18 cellular contexts compared by ENCODE assay signal in genomic region chr14:101032433-101032832, GRCh38.
DNase-seq lines count a peak whose midpoint lies in the region; ATAC-seq, FAIRE-seq and TF ChIP-seq lines count a peak whose summit lies in the region.
"Had no signal": no experiment of that assay in that cellular context is flagged by ENCODE, and none has a peak within 500 bp of the region (broad histone marks: within the 10 kb centered on the region; RNA-seq: fewer than 3 reads in every experiment).

No MANE protein-coding gene starts in this region.

- no peaks in the 10 kb centered on the region for H3K9me3 Mint-ChIP-seq in activated naive CD4-positive, alpha-beta T cell treated with anti-CD3 and anti-CD28 coated beads, Interleukin-2, amount 10 ng/mL, durations not matched to agents 7 days and 5 days
- H3K9me3 Mint-ChIP-seq in activated naive CD4-positive, alpha-beta T cell treated with anti-CD3 and anti-CD28 coated beads, Interleukin-2, amount 50 U/mL, for 72 hours = no peaks in the 10 kb centered on the region
- H3K9me3 Mint-ChIP-seq in HFFc6 = peaks cover 11% of the 10 kb centered on the region

- H3K36me3 Mint-ChIP-seq in activated naive CD4-positive, alpha-beta T cell treated with anti-CD3 and anti-CD28 coated beads, Interleukin-2, amount 10 ng/mL, durations not matched to agents 7 days and 5 days = no peaks in the 10 kb centered on the region
- no peaks in the 10 kb centered on the region for H3K36me3 Mint-ChIP-seq in activated naive CD4-positive, alpha-beta T cell treated with anti-CD3 and anti-CD28 coated beads, Interleukin-2, amount 50 U/mL, for 72 hours
- H3K36me3 Mint-ChIP-seq in HFFc6 (ENCODE audit: low read depth) = peaks cover 29% of the 10 kb centered on the region
- H3K36me3 Mint-ChIP-seq: CD4-positive, alpha-beta memory T cell had no signal

- H3K4me3 Mint-ChIP-seq in activated naive CD4-positive, alpha-beta T cell treated with anti-CD3 and anti-CD28 coated beads, Interleukin-2, amount 10 ng/mL, durations not matched to agents 7 days and 5 days = no peak overlapping the region
- H3K4me3 Mint-ChIP-seq in HFFc6 = no peak overlapping the region
- H3K4me3 Mint-ChIP-seq: CD4-positive, alpha-beta memory T cell; H9 had no signal

- no peak for FAIRE-seq in kidney (lab: Jason Lieb, UNC)
- FAIRE-seq: A549, G401.6, GM12892, H1 had no signal

- no peak overlapping the region for H3K27ac Mint-ChIP-seq in activated naive CD4-positive, alpha-beta T cell treated with anti-CD3 and anti-CD28 coated beads, Interleukin-2, amount 10 ng/mL, durations not matched to agents 7 days and 5 days
- H3K27ac Mint-ChIP-seq in activated naive CD4-positive, alpha-beta T cell treated with anti-CD3 and anti-CD28 coated beads, Interleukin-2, amount 50 U/mL, for 72 hours = no peak overlapping the region
- H3K27ac Mint-ChIP-seq in HFFc6 = peak overlapping the region; percentile 58
- H3K27ac Mint-ChIP-seq: CD4-positive, alpha-beta memory T cell; H9 had no signal

- no peak for ATAC-seq in activated naive CD4-positive, alpha-beta T cell treated with anti-CD3 and anti-CD28 coated beads, Interleukin-2, amount 50 U/mL, for 72 hours
- ATAC-seq: A549 had no signal

- CTCF ChIA-PET in activated naive CD4-positive, alpha-beta T cell treated with anti-CD3 and anti-CD28 coated beads, Interleukin-2, amount 10 ng/mL, durations not matched to agents 7 days and 5 days (lab: Charles Lee) = no interaction called here

- no peaks in the 10 kb centered on the region for H3K4me1 Mint-ChIP-seq in activated naive CD4-positive, alpha-beta T cell treated with anti-CD3 and anti-CD28 coated beads, Interleukin-2, amount 10 ng/mL, durations not matched to agents 7 days and 5 days
- H3K4me1 Mint-ChIP-seq in HFFc6 (ENCODE audit: low read depth) = 0 out of 2 replicates have a peak, but pooled peaks cover 7% of the 10 kb centered on the region
- H3K4me1 Mint-ChIP-seq: H9 had no signal

- no peak for TF ChIP-seq POLR2A in uterus (IDR thresholded peaks at IDR 0.05)

- H3K9ac ChIP-seq in kidney (ENCODE audit: low read length in 2 of 2) = no peak overlapping the region

- intact Hi-C loops in kidney (cut with DNase I) = no loop called here
- intact Hi-C loops in uterus (cut with DNase I; ENCODE audit: low total_unique reads) = no loop called here

- H3K4me3 ChIP-seq in kidney (ENCODE audit: low read length in 2 of 2) = no peak overlapping the region
- no peak overlapping the region for H3K4me3 ChIP-seq in uterus
- H3K4me3 ChIP-seq: A549 had no signal

- H3K27ac ChIP-seq in kidney (ENCODE audit: low read depth in 2 of 2, low read length in 2 of 2) (no peak overlapping the region), uterus (no peak overlapping the region)
- H3K27ac ChIP-seq: 22Rv1, A549, C4-2B had no signal

- H3K27me3 ChIP-seq in uterus = no peaks in the 10 kb centered on the region

- TF ChIP-seq CTCF in HFFc6 (IDR thresholded peaks at IDR 0.05) (no peak), kidney (IDR thresholded peaks at IDR 0.05; ENCODE audit: borderline replicate concordance, extremely low read depth, insufficient read depth) (no peak), uterus (IDR thresholded peaks at IDR 0.05) (no peak)

- H3K27me3 Mint-ChIP-seq in activated naive CD4-positive, alpha-beta T cell treated with anti-CD3 and anti-CD28 coated beads, Interleukin-2, amount 10 ng/mL, durations not matched to agents 7 days and 5 days = no peaks in the 10 kb centered on the region
- peaks cover 49% of the 10 kb centered on the region for H3K27me3 Mint-ChIP-seq in HFFc6 (ENCODE audit: insufficient read depth)

- no peaks in the 10 kb centered on the region for H3K4me1 ChIP-seq in kidney (ENCODE audit: control insufficient read depth in 1 of 2, insufficient read depth in 1 of 2, low read depth in 1 of 2, low read length in 2 of 2)
- no peaks in the 10 kb centered on the region for H3K4me1 ChIP-seq in uterus
- H3K4me1 ChIP-seq: A549 had no signal

- H3K36me3 ChIP-seq in kidney (ENCODE audit: control insufficient read depth in 1 of 2, insufficient read depth in 2 of 2, low read length in 2 of 2) = no peaks in the 10 kb centered on the region
- H3K36me3 ChIP-seq in uterus = no peaks in the 10 kb centered on the region

- peak; percentile 11 for DNase-seq in activated naive CD4-positive, alpha-beta T cell treated with anti-CD3 and anti-CD28 coated beads, Interleukin-2, amount 10 ng/mL, durations not matched to agents 7 days and 5 days
- no peak for DNase-seq in activated naive CD4-positive, alpha-beta T cell treated with anti-CD3 and anti-CD28 coated beads, Interleukin-2, amount 50 U/mL, for 72 hours (ENCODE audit: low spot score in 2 of 2)
- peak; percentile 7 for DNase-seq in HFFc6
- DNase-seq in kidney = peak; percentile 19
- DNase-seq in uterus = peak; percentile 2 to 6
- DNase-seq in DMS114 treated with DMSO at 0.1 percent for 48 hours (lab: John Stamatoyannopoulos, UW; ENCODE audit: unreplicated experiment) = no peak
- DNase-seq in SHP77 (lab: John Stamatoyannopoulos, UW) = no peak
- DNase-seq: AML-193; CD4-positive, alpha-beta memory T cell; DMS53; DND-41; H9 had no signal

- H3K9me3 ChIP-seq in kidney (ENCODE audit: control insufficient read depth in 1 of 2, low read length in 2 of 2) (no peaks in the 10 kb centered on the region), uterus (no peaks in the 10 kb centered on the region)
- H3K9me3 ChIP-seq: A549 had no signal

Comparison
In these comparisons a context has a peak if more than half of its experiments do, and no peak if none do; other contexts are left out.
1. DNase-seq: peak in activated naive CD4-positive, alpha-beta T cell treated with anti-CD3 and anti-CD28 coated beads, Interleukin-2, amount 10 ng/mL, durations not matched to agents 7 days and 5 days (single experiment), HFFc6 (single experiment), kidney (single experiment) and uterus (2 of 2); none in activated naive CD4-positive, alpha-beta T cell treated with anti-CD3 and anti-CD28 coated beads, Interleukin-2, amount 50 U/mL, for 72 hours (0 of 2), DMS114 treated with DMSO at 0.1 percent for 48 hours (single experiment) and SHP77 (0 of 2).